8 cellular contexts compared by ENCODE assay signal in genomic region chrX:48802089-48802812, GRCh38. TPM values are rescaled to one million over a fixed set of nuclear protein-coding genes. Genes with fewer than 3 reads are reported as not detected.
DNase-seq lines count a peak whose midpoint lies in the region; ATAC-seq and TF ChIP-seq lines count a peak whose summit lies in the region.

No MANE protein-coding gene starts in this region.

- H3K4me1 ChIP-seq in mononuclear cell (ENCODE audit: insufficient read depth, low read length), result peaks cover 15% of the 10 kb centered on the region

- H3K9me3 Mint-ChIP-seq in endothelial cell (ENCODE audit: unreplicated experiment), result no peaks in the 10 kb centered on the region

- peaks cover 10% of the 10 kb centered on the region for H3K36me3 Mint-ChIP-seq in endothelial cell (ENCODE audit: low read depth, unreplicated experiment)

- peak overlapping the region; percentile 58 for H3K4me3 ChIP-seq in mononuclear cell (ENCODE audit: low read length)

- peak overlapping the region; percentile 97 for H3K4me3 Mint-ChIP-seq in endothelial cell (ENCODE audit: unreplicated experiment)

- DNase-seq in COR-L47 (lab: John Stamatoyannopoulos, UW) (peak; percentile 65), NCI-H748 (lab: John Stamatoyannopoulos, UW; ENCODE audit: unreplicated experiment) (peak; percentile 91), endothelial cell (ENCODE audit: low spot score) (peak; percentile 65)
- peak; percentile 89 for DNase-seq in activated CD8-positive, alpha-beta memory T cell treated with anti-CD3 and anti-CD28 coated beads for 24 hours
- peak; percentile 42 to 69 for DNase-seq in stimulated activated CD8-positive, alpha-beta memory T cell treated with anti-CD3 and anti-CD28 coated beads, Interleukin-7, amount 100 ng/mL, for 48 hours (ENCODE audit: extremely low read depth in 1 of 2, low read depth in 1 of 2)

- no peaks in the 10 kb centered on the region for H3K9me3 ChIP-seq in mononuclear cell (ENCODE audit: low read depth, low read length)

- H3K27me3 Mint-ChIP-seq in endothelial cell (ENCODE audit: unreplicated experiment), result peaks cover 7% of the 10 kb centered on the region

- no peaks in the 10 kb centered on the region for H3K27me3 ChIP-seq in mononuclear cell (ENCODE audit: insufficient read depth, low read length)

- ATAC-seq in GM19438 (IDR thresholded peaks at IDR 0.05; ENCODE audit: low read depth, unreplicated experiment) (peak; percentile 47), HG03565 (IDR thresholded peaks at IDR 0.05; ENCODE audit: unreplicated experiment) (peak; percentile 22)

- H3K27ac Mint-ChIP-seq in endothelial cell (ENCODE audit: unreplicated experiment), result peak overlapping the region; percentile 98

- H3K4me1 Mint-ChIP-seq in endothelial cell (ENCODE audit: unreplicated experiment), result peaks cover 5% of the 10 kb centered on the region

- TF ChIP-seq CTCF in endothelial cell (IDR thresholded peaks at IDR 0.05; ENCODE audit: unreplicated experiment), result no peak

RNA-seq across cellular contexts. Expression of gene HDAC6, which starts 0.4 kb away (rescaled TPM):
- 122 TPM for total RNA-seq in endothelial cell (ENCODE audit: unreplicated experiment)
- 21.5 TPM for total RNA-seq in mononuclear cell

RNA-seq across cellular contexts. Expression of gene GATA1, which starts 15.9 kb away (rescaled TPM):
- total RNA-seq in endothelial cell (ENCODE audit: unreplicated experiment) (not detected), mononuclear cell (1.6 TPM)

RNA-seq across cellular contexts. Expression of gene ERAS, which starts 24.1 kb away (rescaled TPM):
- total RNA-seq in endothelial cell (ENCODE audit: unreplicated experiment), result not detected
- not detected for total RNA-seq in mononuclear cell

RNA-seq across cellular contexts. Expression of gene PCSK1N, which starts 33.2 kb away (rescaled TPM):
- total RNA-seq in endothelial cell (ENCODE audit: unreplicated experiment) (2.0 TPM), mononuclear cell (3.3 TPM)

RNA-seq across cellular contexts. Expression of gene GLOD5, which starts 40.7 kb away (rescaled TPM):
- total RNA-seq in endothelial cell (ENCODE audit: unreplicated experiment), result not detected
- not detected for total RNA-seq in mononuclear cell

Comparison
In these comparisons a context has a peak if more than half of its experiments do, and no peak if none do; other contexts are left out.
1. Peak in every context shown above with its lines: DNase-seq, ATAC-seq and H3K4me3 ChIP-seq.